Comparison of ENCODE assay signal across 8 cellular contexts in the genomic region with DNA sequence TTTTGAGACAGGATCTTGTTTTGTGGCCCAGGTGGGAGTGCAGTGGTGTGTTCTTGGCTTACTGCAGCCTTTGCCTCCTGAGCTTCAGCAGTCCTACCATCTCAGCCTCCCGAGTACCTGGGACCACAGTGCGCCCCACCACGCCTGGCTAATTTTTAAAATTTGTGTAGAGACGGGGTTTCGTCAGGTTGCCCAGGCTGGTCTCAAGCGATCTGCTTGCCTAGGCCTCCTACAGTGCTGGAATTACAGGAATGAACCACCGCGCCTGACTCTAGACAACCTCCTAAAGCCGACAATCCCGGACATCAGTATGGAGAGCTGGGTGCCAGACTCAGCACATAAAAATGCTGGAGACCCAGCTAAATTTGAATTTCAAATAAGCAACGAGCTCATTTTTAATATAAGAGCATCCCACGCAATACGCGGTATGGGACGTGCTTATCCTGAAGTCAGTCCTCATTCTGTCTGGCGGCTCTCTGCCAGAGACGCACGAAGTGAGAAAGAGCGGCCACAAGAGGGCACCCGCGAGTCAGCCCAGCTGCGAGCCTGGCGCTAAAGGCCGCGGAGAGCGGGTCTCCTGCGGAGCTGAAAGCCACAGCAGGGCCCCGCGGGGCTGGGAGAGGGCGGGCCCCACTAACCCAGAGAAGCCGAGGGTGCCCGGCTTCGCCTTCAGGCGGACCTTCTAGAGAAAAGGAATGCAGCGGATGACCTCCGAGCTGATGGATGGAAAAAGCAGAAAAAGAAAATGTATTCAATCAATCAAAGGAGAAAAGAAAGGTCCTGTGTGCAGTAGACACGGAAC. TPM values are rescaled to one million over a fixed set of nuclear protein-coding genes. Genes with fewer than 3 reads are reported as not detected.
DNase-seq lines count a peak whose midpoint lies in the region; ATAC-seq and TF ChIP-seq lines count a peak whose summit lies in the region.

No MANE protein-coding gene starts in this region.

- H3K36me3 ChIP-seq in HEK293 (ENCODE audit: control insufficient read depth in 2 of 2, insufficient read depth in 1 of 2, low read length in 2 of 2), result no peaks in the 10 kb centered on the region

- peak overlapping the region in 1 of 2 donors; percentile 76 for H3K27ac Mint-ChIP-seq in T-cell
- no peak overlapping the region for H3K27ac Mint-ChIP-seq in activated naive CD8-positive, alpha-beta T cell treated with anti-CD3 and anti-CD28 coated beads, Interleukin-2, amount 50 U/mL, for 24 hours

- no peak overlapping the region for H3K27ac ChIP-seq in HEK293 (ENCODE audit: extremely low read depth, low read depth, low read length)

- H3K9me3 Mint-ChIP-seq in T-cell, result no peaks in the 10 kb centered on the region
- H3K9me3 Mint-ChIP-seq in activated naive CD8-positive, alpha-beta T cell treated with anti-CD3 and anti-CD28 coated beads, Interleukin-2, amount 50 U/mL, for 24 hours, result no peaks in the 10 kb centered on the region

- ATAC-seq in T-cell (replicated peaks in 1 of 4), result peak; percentile 85 to 89 (median 87)
- peak; percentile 92 for ATAC-seq in activated naive CD8-positive, alpha-beta T cell treated with anti-CD3 and anti-CD28 coated beads, Interleukin-2, amount 50 U/mL, for 24 hours
- ATAC-seq in left cardiac atrium, result peak; percentile 81 to 87

- DNase-seq in GM10266 (ENCODE audit: extremely low spot score) (peak; percentile 91), MV-4-11 (lab: John Stamatoyannopoulos, UW) (peak; percentile 61), T-cell (peak; percentile 53 to 90 (median 80)), left cardiac atrium (peak; percentile 90), retina (peak; percentile 92), cortex of kidney (lab: John Stamatoyannopoulos, UW) (no peak)
- DNase-seq in activated naive CD8-positive, alpha-beta T cell treated with anti-CD3 and anti-CD28 coated beads, Interleukin-2, amount 50 U/mL, for 24 hours, result peak; percentile 92

- H3K4me3 ChIP-seq in HEK293 (ENCODE audit: low read depth, low read length), result no peak overlapping the region

- intact Hi-C loops in left cardiac atrium (cut with DNase I), result loop anchor here in 1 of 2 donors (2.0 to 10.0 kb wide), 3 partner anchors 65 to 278 kb away; a partner anchor contains a TSS

- H3K9me3 ChIP-seq in HEK293 (ENCODE audit: control insufficient read depth, insufficient read depth, low read depth, low read length), result no peaks in the 10 kb centered on the region

- CTCF ChIA-PET in HEK293 (lab: Yijun Ruan, JAX), result interaction anchor here (0.6 to 2.6 kb wide), 44 partner anchors 9 to 1060 kb away, joined by 3 to 27 read pairs (median 4); a partner anchor contains a TSS
- CTCF ChIA-PET in T-cell (lab: Charles Lee), result interaction anchor here (0.7 to 1.6 kb wide), 17 partner anchors 9 to 760 kb away, joined by 3 to 10 read pairs (median 3); a partner anchor contains a TSS

- H3K36me3 Mint-ChIP-seq in T-cell, result no peaks in the 10 kb centered on the region
- no peaks in the 10 kb centered on the region for H3K36me3 Mint-ChIP-seq in activated naive CD8-positive, alpha-beta T cell treated with anti-CD3 and anti-CD28 coated beads, Interleukin-2, amount 50 U/mL, for 24 hours (ENCODE audit: low read depth)

- TF ChIP-seq CTCF in GM10266 (IDR thresholded peaks at IDR 0.05; ENCODE audit: control insufficient read depth, insufficient read depth, low read depth, missing control alignments) (peak; percentile 95), HEK293 (tag by site-specific recombination; IDR thresholded peaks at IDR 0.05) (peak; percentile 84; the same call in 1 of the 2 replicates)

- H3K27me3 Mint-ChIP-seq in T-cell, result peaks cover 10 to 42% of the 10 kb centered on the region in 2 donors
- peaks cover 55% of the 10 kb centered on the region for H3K27me3 Mint-ChIP-seq in activated naive CD8-positive, alpha-beta T cell treated with anti-CD3 and anti-CD28 coated beads, Interleukin-2, amount 50 U/mL, for 24 hours

- H3K4me1 ChIP-seq in HEK293 (ENCODE audit: control insufficient read depth, insufficient read depth, low read length), result peaks cover 11% of the 10 kb centered on the region

- H3K4me3 Mint-ChIP-seq in T-cell, result peak overlapping the region in 1 of 3 donors; percentile 61
- no peak overlapping the region for H3K4me3 Mint-ChIP-seq in activated naive CD8-positive, alpha-beta T cell treated with anti-CD3 and anti-CD28 coated beads, Interleukin-2, amount 50 U/mL, for 24 hours

- POLR2A ChIA-PET in HEK293 (lab: Yijun Ruan, JAX), result interaction anchor here (0.6 to 1.1 kb wide), 3 partner anchors 22 to 73 kb away, joined by 3 to 5 read pairs (median 5); a partner anchor contains a TSS
- POLR2A ChIA-PET in T-cell (lab: Charles Lee), result no interaction called here

- peaks cover 10 to 16% (median 15%) of the 10 kb centered on the region in 3 donors for H3K4me1 Mint-ChIP-seq in T-cell
- H3K4me1 Mint-ChIP-seq in activated naive CD8-positive, alpha-beta T cell treated with anti-CD3 and anti-CD28 coated beads, Interleukin-2, amount 50 U/mL, for 24 hours, result peaks cover 11% of the 10 kb centered on the region

TF ChIP-seq in HEK293, 187 proteins besides CTCF, POLR2A, EP300 and RAD21 (continues in another document):
- TF ChIP-seq, protein P1, sequence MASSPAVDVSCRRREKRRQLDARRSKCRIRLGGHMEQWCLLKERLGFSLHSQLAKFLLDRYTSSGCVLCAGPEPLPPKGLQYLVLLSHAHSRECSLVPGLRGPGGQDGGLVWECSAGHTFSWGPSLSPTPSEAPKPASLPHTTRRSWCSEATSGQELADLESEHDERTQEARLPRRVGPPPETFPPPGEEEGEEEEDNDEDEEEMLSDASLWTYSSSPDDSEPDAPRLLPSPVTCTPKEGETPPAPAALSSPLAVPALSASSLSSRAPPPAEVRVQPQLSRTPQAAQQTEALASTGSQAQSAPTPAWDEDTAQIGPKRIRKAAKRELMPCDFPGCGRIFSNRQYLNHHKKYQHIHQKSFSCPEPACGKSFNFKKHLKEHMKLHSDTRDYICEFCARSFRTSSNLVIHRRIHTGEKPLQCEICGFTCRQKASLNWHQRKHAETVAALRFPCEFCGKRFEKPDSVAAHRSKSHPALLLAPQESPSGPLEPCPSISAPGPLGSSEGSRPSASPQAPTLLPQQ (tag by site-specific recombination; IDR thresholded peaks at IDR 0.05), result peak; percentile 97
- TF ChIP-seq ZNF202 (tag by site-specific recombination; IDR thresholded peaks at IDR 0.05; ENCODE audit: borderline replicate concordance), result no peak
- TF ChIP-seq GLIS2 (tag by site-specific recombination; IDR thresholded peaks at IDR 0.05), result peak; percentile 61
- TF ChIP-seq WT1 (tag by site-specific recombination; IDR thresholded peaks at IDR 0.05), result no peak
- TF ChIP-seq, protein P2, sequence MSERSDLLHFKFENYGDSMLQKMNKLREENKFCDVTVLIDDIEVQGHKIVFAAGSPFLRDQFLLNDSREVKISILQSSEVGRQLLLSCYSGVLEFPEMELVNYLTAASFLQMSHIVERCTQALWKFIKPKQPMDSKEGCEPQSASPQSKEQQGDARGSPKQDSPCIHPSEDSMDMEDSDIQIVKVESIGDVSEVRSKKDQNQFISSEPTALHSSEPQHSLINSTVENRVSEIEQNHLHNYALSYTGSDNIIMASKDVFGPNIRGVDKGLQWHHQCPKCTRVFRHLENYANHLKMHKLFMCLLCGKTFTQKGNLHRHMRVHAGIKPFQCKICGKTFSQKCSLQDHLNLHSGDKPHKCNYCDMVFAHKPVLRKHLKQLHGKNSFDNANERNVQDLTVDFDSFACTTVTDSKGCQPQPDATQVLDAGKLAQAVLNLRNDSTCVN (tag by site-specific recombination; optimal IDR thresholded peaks at IDR 0.05), result peak; percentile 50
- TF ChIP-seq, protein P3, sequence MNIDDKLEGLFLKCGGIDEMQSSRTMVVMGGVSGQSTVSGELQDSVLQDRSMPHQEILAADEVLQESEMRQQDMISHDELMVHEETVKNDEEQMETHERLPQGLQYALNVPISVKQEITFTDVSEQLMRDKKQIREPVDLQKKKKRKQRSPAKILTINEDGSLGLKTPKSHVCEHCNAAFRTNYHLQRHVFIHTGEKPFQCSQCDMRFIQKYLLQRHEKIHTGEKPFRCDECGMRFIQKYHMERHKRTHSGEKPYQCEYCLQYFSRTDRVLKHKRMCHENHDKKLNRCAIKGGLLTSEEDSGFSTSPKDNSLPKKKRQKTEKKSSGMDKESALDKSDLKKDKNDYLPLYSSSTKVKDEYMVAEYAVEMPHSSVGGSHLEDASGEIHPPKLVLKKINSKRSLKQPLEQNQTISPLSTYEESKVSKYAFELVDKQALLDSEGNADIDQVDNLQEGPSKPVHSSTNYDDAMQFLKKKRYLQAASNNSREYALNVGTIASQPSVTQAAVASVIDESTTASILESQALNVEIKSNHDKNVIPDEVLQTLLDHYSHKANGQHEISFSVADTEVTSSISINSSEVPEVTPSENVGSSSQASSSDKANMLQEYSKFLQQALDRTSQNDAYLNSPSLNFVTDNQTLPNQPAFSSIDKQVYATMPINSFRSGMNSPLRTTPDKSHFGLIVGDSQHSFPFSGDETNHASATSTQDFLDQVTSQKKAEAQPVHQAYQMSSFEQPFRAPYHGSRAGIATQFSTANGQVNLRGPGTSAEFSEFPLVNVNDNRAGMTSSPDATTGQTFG (tag by site-specific recombination; IDR thresholded peaks at IDR 0.05; ENCODE audit: borderline replicate concordance), result no peak
- TF ChIP-seq KLF16 (tag by site-specific recombination; IDR thresholded peaks at IDR 0.05), result no peak
- TF ChIP-seq GLIS1 (tag by site-specific recombination; IDR thresholded peaks at IDR 0.05), result peak; percentile 80

RNA-seq across cellular contexts. Expression of a gene that starts 7.1 kb away (rescaled TPM):
- total RNA-seq in T-cell (1 to 10 TPM in 4 of 5 donors, under 1 TPM in 1; 0.68 to 5.1 (median 3.6) TPM), left cardiac atrium (not detected)

RNA-seq across cellular contexts. Expression of a gene that starts 17.6 kb away (rescaled TPM):
- total RNA-seq in T-cell, result not detected
- total RNA-seq in left cardiac atrium, result not detected

RNA-seq across cellular contexts. Expression of a gene that starts 20.9 kb away (rescaled TPM):
- total RNA-seq in T-cell (10 to 100 TPM; 35.2 to 44.7 (median 36.8) TPM), left cardiac atrium (10 to 100 TPM; 34.3 to 44.6 TPM)

RNA-seq across cellular contexts. Expression of a gene that starts 20.9 kb away (rescaled TPM):
- total RNA-seq in T-cell (10 to 100 TPM; 64.5 to 80.8 (median 72.7) TPM), left cardiac atrium (10 to 100 TPM; 33.6 to 36.6 TPM)

RNA-seq across cellular contexts. Expression of a gene that starts 28.2 kb away (rescaled TPM):
- total RNA-seq in T-cell, result 10 to 100 TPM in 4 of 5 donors, 1 to 10 TPM in 1; 9.4 to 30.3 (median 26.9) TPM
- 10 to 100 TPM; 16.2 to 19.8 TPM for total RNA-seq in left cardiac atrium
